1 cellular context compared by ENCODE assay signal in the genomic region with DNA sequence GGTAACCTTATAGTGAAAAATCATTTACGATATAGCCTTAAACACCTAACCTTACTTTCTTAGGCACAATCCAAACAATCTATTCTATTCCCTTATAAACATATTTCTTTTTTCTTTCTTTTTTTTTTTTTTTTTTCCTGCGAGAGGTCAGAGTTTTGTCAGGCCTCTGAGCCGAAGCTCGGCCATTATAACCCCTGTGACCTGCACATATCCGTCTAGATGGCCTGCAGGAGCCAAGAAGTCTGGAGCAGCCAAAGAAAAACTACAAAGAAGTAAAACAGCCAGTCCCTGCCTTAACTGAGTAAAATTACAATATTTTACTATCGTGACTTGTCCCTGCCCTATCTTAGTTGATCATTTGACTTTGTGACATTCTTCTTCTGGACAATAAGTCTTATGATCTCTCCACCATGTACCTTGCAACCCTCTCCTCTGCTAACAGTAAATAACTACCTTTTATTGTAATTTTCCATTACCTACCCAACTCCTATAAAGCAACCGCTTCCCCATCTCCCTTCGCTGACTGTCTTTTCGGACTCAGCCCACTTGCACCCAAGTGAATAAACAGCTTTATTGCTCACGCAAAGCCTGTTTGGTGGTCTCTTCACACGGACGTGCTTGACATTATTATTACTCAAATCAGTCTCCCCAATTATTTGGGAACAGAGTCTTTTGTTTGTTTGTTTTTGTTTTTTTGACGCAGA.
TF ChIP-seq lines count a peak whose summit lies in the region.

No MANE protein-coding gene starts in this region.

TF ChIP-seq in HepG2, 621 proteins besides CTCF, POLR2A, EP300 and RAD21:
- TF ChIP-seq ZNF788 (CRISPR knock-in tag; IDR thresholded peaks at IDR 0.05; ENCODE audit: borderline replicate concordance) = no peak
- TF ChIP-seq, protein P1, sequence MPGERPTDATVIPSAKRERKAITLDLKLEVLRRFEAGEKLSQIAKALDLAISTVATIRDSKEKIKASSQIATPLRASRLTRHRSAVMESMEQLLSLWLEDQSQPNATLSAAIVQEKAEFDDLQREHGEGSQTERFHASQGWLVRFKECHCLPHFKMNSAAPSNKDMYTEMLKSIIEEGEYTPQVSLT (CRISPR knock-in tag; IDR thresholded peaks at IDR 0.05; ENCODE audit: borderline replicate concordance, low read depth) = no peak
- TF ChIP-seq KMT2A (CRISPR knock-in tag; IDR thresholded peaks at IDR 0.05) = no peak
- TF ChIP-seq ZNF501 (CRISPR knock-in tag; IDR thresholded peaks at IDR 0.05) = no peak
- TF ChIP-seq PAXIP1 (CRISPR knock-in tag; conservative IDR thresholded peaks at IDR 0.05) = no peak
- TF ChIP-seq, protein P2, sequence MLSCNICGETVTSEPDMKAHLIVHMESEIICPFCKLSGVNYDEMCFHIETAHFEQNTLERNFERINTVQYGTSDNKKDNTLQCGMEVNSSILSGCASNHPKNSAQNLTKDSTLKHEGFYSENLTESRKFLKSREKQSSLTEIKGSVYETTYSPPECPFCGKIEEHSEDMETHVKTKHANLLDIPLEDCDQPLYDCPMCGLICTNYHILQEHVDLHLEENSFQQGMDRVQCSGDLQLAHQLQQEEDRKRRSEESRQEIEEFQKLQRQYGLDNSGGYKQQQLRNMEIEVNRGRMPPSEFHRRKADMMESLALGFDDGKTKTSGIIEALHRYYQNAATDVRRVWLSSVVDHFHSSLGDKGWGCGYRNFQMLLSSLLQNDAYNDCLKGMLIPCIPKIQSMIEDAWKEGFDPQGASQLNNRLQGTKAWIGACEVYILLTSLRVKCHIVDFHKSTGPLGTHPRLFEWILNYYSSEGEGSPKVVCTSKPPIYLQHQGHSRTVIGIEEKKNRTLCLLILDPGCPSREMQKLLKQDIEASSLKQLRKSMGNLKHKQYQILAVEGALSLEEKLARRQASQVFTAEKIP (CRISPR knock-in tag; IDR thresholded peaks at IDR 0.05; ENCODE audit: borderline replicate concordance) = no peak
